In genomic region chr9:17810728-17811634, GRCh38 we compare ENCODE assay signal across 8 cellular contexts.
DNase-seq lines count a peak whose midpoint lies in the region; ATAC-seq and TF ChIP-seq lines count a peak whose summit lies in the region.

No MANE protein-coding gene starts in this region.

- no peaks in the 10 kb centered on the region for H3K4me1 Mint-ChIP-seq in activated CD8-positive, alpha-beta T cell treated with anti-CD3 and anti-CD28 coated beads for 36 hours (ENCODE audit: low read depth)

- peak; percentile 84 for TF ChIP-seq CTCF in activated CD8-positive, alpha-beta T cell treated with anti-CD3 and anti-CD28 coated beads for 36 hours (IDR thresholded peaks at IDR 0.05)

- H3K27ac Mint-ChIP-seq in activated CD8-positive, alpha-beta T cell treated with anti-CD3 and anti-CD28 coated beads for 36 hours: no peak overlapping the region

- DNase-seq in activated T-cell treated with anti-CD3 and anti-CD28 coated beads for 24 hours (ENCODE audit: low read depth) (peak; percentile 5), activated T-cell treated with anti-CD3 and anti-CD28 coated beads for 4 hours (no peak), NCI-H2227 (lab: John Stamatoyannopoulos, UW; ENCODE audit: unreplicated experiment) (peak; percentile 65), left cardiac atrium (peak; percentile 65), sciatic nerve (ENCODE audit: low spot score) (peak; percentile 76)
- peak; percentile 64 for DNase-seq in activated CD8-positive, alpha-beta T cell treated with anti-CD3 and anti-CD28 coated beads for 36 hours

- H3K4me3 Mint-ChIP-seq in activated CD8-positive, alpha-beta T cell treated with anti-CD3 and anti-CD28 coated beads for 36 hours: no peak overlapping the region

- peak; percentile 49 for ATAC-seq in HG02938 (IDR thresholded peaks at IDR 0.05; ENCODE audit: unreplicated experiment)
- no peak for ATAC-seq in activated CD8-positive, alpha-beta T cell treated with anti-CD3 and anti-CD28 coated beads for 36 hours
- peak in 1 of 2 donors; percentile 48 for ATAC-seq in left cardiac atrium
- no peak for ATAC-seq in sciatic nerve
- no peak for ATAC-seq in HG03521 (IDR thresholded peaks at IDR 0.05; ENCODE audit: unreplicated experiment)

- intact Hi-C loops in activated CD8-positive, alpha-beta T cell treated with anti-CD3 and anti-CD28 coated beads for 36 hours (cut with micrococcal nuclease): loop anchor here (5.0 kb wide), 1 partner anchor 401 kb away; no protein-coding TSS in a partner anchor
- intact Hi-C loops in left cardiac atrium (cut with DNase I): loop anchor here (1.0 to 10.0 kb wide), 3 partner anchors 398 to 404 kb away; no protein-coding TSS in a partner anchor
- intact Hi-C loops in sciatic nerve (cut with DNase I): loop anchor here (5.0 kb wide), 1 partner anchor 396 kb away; no protein-coding TSS in a partner anchor

- no peaks in the 10 kb centered on the region for H3K36me3 Mint-ChIP-seq in activated CD8-positive, alpha-beta T cell treated with anti-CD3 and anti-CD28 coated beads for 36 hours (ENCODE audit: low read depth)

- POLR2A ChIA-PET in activated CD8-positive, alpha-beta T cell treated with anti-CD3 and anti-CD28 coated beads for 36 hours (lab: Charles Lee): no interaction called here

- peaks cover 6% of the 10 kb centered on the region for H3K27me3 Mint-ChIP-seq in activated CD8-positive, alpha-beta T cell treated with anti-CD3 and anti-CD28 coated beads for 36 hours

- CTCF ChIA-PET in activated CD8-positive, alpha-beta T cell treated with anti-CD3 and anti-CD28 coated beads for 36 hours (lab: Charles Lee): interaction anchor here (0.6 to 3.3 kb wide), 18 partner anchors 8 to 1223 kb away, joined by 3 to 15 read pairs (median 4); partner anchors contain the start of gene SAXO1

- no peaks in the 10 kb centered on the region for H3K9me3 Mint-ChIP-seq in activated CD8-positive, alpha-beta T cell treated with anti-CD3 and anti-CD28 coated beads for 36 hours
